In genomic region chr10:102119417-102120141, GRCh38 we compare ENCODE assay signal across 8 cellular contexts. TPM values are rescaled to one million over a fixed set of nuclear protein-coding genes. Genes with fewer than 3 reads are reported as not detected.
A peak's percentile ranks its signal among the peaks of the same experiment; 100 is the strongest.
DNase-seq lines count a peak whose midpoint lies in the region; ATAC-seq and TF ChIP-seq lines count a peak whose summit lies in the region.

No MANE protein-coding gene starts in this region.

- peak overlapping the region; percentile 90 for H3K27ac ChIP-seq in CD4-positive, alpha-beta memory T cell (ENCODE audit: low read depth, low read length)
- H3K27ac ChIP-seq in SK-N-MC (peak overlapping the region; percentile 93), right cardiac atrium (ENCODE audit: low read length) (peak overlapping the region; percentile 95), prostate gland (peak overlapping the region; percentile 92 to 96)

- H3K36me3 ChIP-seq in CD4-positive, alpha-beta memory T cell (ENCODE audit: insufficient read depth, low read length), result no peaks in the 10 kb centered on the region
- no peaks in the 10 kb centered on the region for H3K36me3 ChIP-seq in SK-N-MC (ENCODE audit: insufficient read depth, low read length)
- H3K36me3 ChIP-seq in prostate gland, result no peaks in the 10 kb centered on the region

- H3K27ac Mint-ChIP-seq in CD4-positive, alpha-beta memory T cell, result peak overlapping the region; percentile 92 to 98 (median 96)
- H3K27ac Mint-ChIP-seq in HFFc6, result peak overlapping the region; percentile 94

- no peaks in the 10 kb centered on the region for H3K27me3 Mint-ChIP-seq in CD4-positive, alpha-beta memory T cell
- peaks cover 2% of the 10 kb centered on the region; the same call in 1 of the 2 replicates for H3K27me3 Mint-ChIP-seq in HFFc6 (ENCODE audit: insufficient read depth)

- H3K36me3 Mint-ChIP-seq in CD4-positive, alpha-beta memory T cell, result peaks cover 0 to 9% of the 10 kb centered on the region in 2 donors
- no peaks in the 10 kb centered on the region for H3K36me3 Mint-ChIP-seq in HFFc6 (ENCODE audit: low read depth)

- in situ Hi-C loops in astrocyte of the spinal cord (cut with HindIII; ENCODE audit: low sequenced_read_pairs), result no loop called here

- H3K4me1 ChIP-seq in CD4-positive, alpha-beta memory T cell (ENCODE audit: insufficient read depth, low read length), result peaks cover 54% of the 10 kb centered on the region
- H3K4me1 ChIP-seq in right cardiac atrium (ENCODE audit: control insufficient read depth, insufficient read depth, low read length), result peaks cover 14% of the 10 kb centered on the region
- H3K4me1 ChIP-seq in prostate gland (replicated peaks), result peaks cover 30% of the 10 kb centered on the region

- CTCF ChIA-PET in CD4-positive, alpha-beta memory T cell (lab: Charles Lee; ENCODE audit: partially characterized antibody), result interaction anchor here (1.1 to 2.7 kb wide), 5 partner anchors 11 to 110 kb away, joined by 3 to 7 read pairs (median 4); no protein-coding TSS in a partner anchor

- WGBS in right cardiac atrium, result 1% methylated on average over 22 of the region's 22 CpGs
- WGBS in prostate gland, result under 1% methylated on average over 20 of the region's 22 CpGs

- no peaks in the 10 kb centered on the region for H3K27me3 ChIP-seq in CD4-positive, alpha-beta memory T cell (ENCODE audit: insufficient read depth, low read length)
- H3K27me3 ChIP-seq in right cardiac atrium (ENCODE audit: control insufficient read depth, insufficient read depth), result no peaks in the 10 kb centered on the region
- H3K27me3 ChIP-seq in prostate gland (replicated peaks; ENCODE audit: insufficient read depth), result no peaks in the 10 kb centered on the region

- H3K4me1 Mint-ChIP-seq in CD4-positive, alpha-beta memory T cell, result peaks cover 34 to 78% (median 55%) of the 10 kb centered on the region in 4 donors
- peaks cover 74% of the 10 kb centered on the region for H3K4me1 Mint-ChIP-seq in HFFc6 (ENCODE audit: low read depth)

- H3K9me3 Mint-ChIP-seq in CD4-positive, alpha-beta memory T cell, result no peaks in the 10 kb centered on the region
- H3K9me3 Mint-ChIP-seq in HFFc6, result no peaks in the 10 kb centered on the region

- TF ChIP-seq POLR2A in prostate gland (IDR thresholded peaks at IDR 0.05), result peak; percentile 17

- TF ChIP-seq CTCF in HFFc6 (IDR thresholded peaks at IDR 0.05) (no peak), astrocyte of the spinal cord (IDR thresholded peaks at IDR 0.05; ENCODE audit: low read depth, low read length) (no peak), prostate gland (IDR thresholded peaks at IDR 0.05) (no peak)

- intact Hi-C loops in CD4-positive, alpha-beta memory T cell (cut with micrococcal nuclease), result loop anchor here (1.0 to 5.0 kb wide), 3 partner anchors 13 to 277 kb away; partner anchors contain the start of genes KCNIP2 and NOLC1
- intact Hi-C loops in right cardiac atrium (cut with DNase I), result no loop called here
- intact Hi-C loops in prostate gland (cut with DNase I), result no loop called here

- H3K4me3 ChIP-seq in CD4-positive, alpha-beta memory T cell (ENCODE audit: low read length in 2 of 2), result peak overlapping the region; percentile 77 to 86
- H3K4me3 ChIP-seq in SK-N-MC, result peak overlapping the region; percentile 78
- peak overlapping the region; percentile 78 for H3K4me3 ChIP-seq in astrocyte of the spinal cord (ENCODE audit: low read depth, low read length)
- H3K4me3 ChIP-seq in right cardiac atrium (ENCODE audit: low read length), result peak overlapping the region; percentile 61
- peak overlapping the region; percentile 70 to 81 for H3K4me3 ChIP-seq in prostate gland

- peak; percentile 23 to 63 (median 43) for DNase-seq in CD4-positive, alpha-beta memory T cell
- peak; percentile 71 for DNase-seq in HFFc6
- DNase-seq in SK-N-MC (ENCODE audit: low read depth, low spot score), result no peak
- peak; percentile 65 for DNase-seq in astrocyte of the spinal cord (ENCODE audit: low read depth, low spot score)
- peak; percentile 60 to 89 (median 84) for DNase-seq in right cardiac atrium
- peak; percentile 89 for DNase-seq in prostate gland (ENCODE audit: low spot score)

- ATAC-seq in right cardiac atrium (peak; percentile 24 to 34), HG02884 (IDR thresholded peaks at IDR 0.05; ENCODE audit: unreplicated experiment) (no peak), GM18517 (IDR thresholded peaks at IDR 0.05; ENCODE audit: unreplicated experiment) (no peak)

- H3K9me3 ChIP-seq in CD4-positive, alpha-beta memory T cell (ENCODE audit: control insufficient read depth in 1 of 2, low read length in 2 of 2), result no peaks in the 10 kb centered on the region
- no peaks in the 10 kb centered on the region for H3K9me3 ChIP-seq in SK-N-MC (ENCODE audit: low read depth, low read length)
- H3K9me3 ChIP-seq in right cardiac atrium (ENCODE audit: control insufficient read depth, low read length), result no peaks in the 10 kb centered on the region
- no peaks in the 10 kb centered on the region for H3K9me3 ChIP-seq in prostate gland

- H3K9ac ChIP-seq in SK-N-MC (ENCODE audit: insufficient read length), result peak overlapping the region; percentile 47

- POLR2A ChIA-PET in CD4-positive, alpha-beta memory T cell (lab: Charles Lee; ENCODE audit: partially characterized antibody), result interaction anchor here (0.8 to 2.7 kb wide), 5 partner anchors 9 to 525 kb away, joined by 3 to 17 read pairs (median 8); partner anchors contain the start of genes ARMH3, NOLC1, PPRC1 and TRIM8

- H3K4me3 Mint-ChIP-seq in CD4-positive, alpha-beta memory T cell, result peak overlapping the region; percentile 87 to 95 (median 93)
- H3K4me3 Mint-ChIP-seq in HFFc6, result peak overlapping the region; percentile 91

RNA-seq across cellular contexts. Expression of gene LDB1, which starts 0.6 kb away (rescaled TPM):
- 100 to 1,000 TPM; 131 to 135 TPM for total RNA-seq in CD4-positive, alpha-beta memory T cell
- 10 to 100 TPM in 1 of 2 donors, 1 to 10 TPM in 1; 10.0 to 48.6 TPM for polyA plus RNA-seq in CD4-positive, alpha-beta memory T cell
- total RNA-seq in HFFc6 (2021; fragmentation: NEBNext Ultra II Directional; extraction: Animal tissue kit (Norgen Biotek cat#: 25700)), result 10 to 100 TPM; 51.6 to 64.8 (median 59.3) TPM
- total RNA-seq in right cardiac atrium, result 10 to 100 TPM; 48.7 to 90.9 (median 70.3) TPM
- 45.5 TPM for polyA plus RNA-seq in right cardiac atrium
- total RNA-seq in prostate gland, result 10 to 100 TPM; 55.0 to 91.5 TPM

RNA-seq across cellular contexts. Expression of gene PPRC1, which starts 13.3 kb away (rescaled TPM):
- total RNA-seq in CD4-positive, alpha-beta memory T cell, result 10 to 100 TPM; 38.9 to 39.8 TPM
- 10 to 100 TPM in 1 of 2 donors, 1 to 10 TPM in 1; 6.4 to 20.3 TPM for polyA plus RNA-seq in CD4-positive, alpha-beta memory T cell
- total RNA-seq in HFFc6 (2021; fragmentation: NEBNext Ultra II Directional; extraction: Animal tissue kit (Norgen Biotek cat#: 25700)), result 10 to 100 TPM; 49.4 to 56.6 (median 53.8) TPM
- 10 to 100 TPM; 12.7 to 28.3 (median 15.3) TPM for total RNA-seq in right cardiac atrium
- 11.6 TPM for polyA plus RNA-seq in right cardiac atrium
- 10 to 100 TPM; 19.8 to 24.4 TPM for total RNA-seq in prostate gland

RNA-seq across cellular contexts. Expression of gene NOLC1, which starts 32.6 kb away (rescaled TPM):
- 10 to 100 TPM; 63.7 to 71.6 TPM for total RNA-seq in CD4-positive, alpha-beta memory T cell
- polyA plus RNA-seq in CD4-positive, alpha-beta memory T cell, result 10 to 100 TPM; 20.0 to 75.0 TPM
- total RNA-seq in HFFc6 (2021; fragmentation: NEBNext Ultra II Directional; extraction: Animal tissue kit (Norgen Biotek cat#: 25700)), result 10 to 100 TPM; 47.6 to 62.2 (median 58.4) TPM
- total RNA-seq in right cardiac atrium (10 to 100 TPM; 28.8 to 38.0 (median 31.7) TPM), prostate gland (10 to 100 TPM; 50.3 to 67.9 TPM)
- 18.4 TPM for polyA plus RNA-seq in right cardiac atrium

RNA-seq across cellular contexts. Expression of gene HPS6, which starts 54.4 kb away (rescaled TPM):
- total RNA-seq in CD4-positive, alpha-beta memory T cell, result 10 to 100 TPM; 25.1 to 27.9 TPM
- polyA plus RNA-seq in CD4-positive, alpha-beta memory T cell, result 10 to 100 TPM; 27.0 to 27.1 TPM
- total RNA-seq in HFFc6 (2021; fragmentation: NEBNext Ultra II Directional; extraction: Animal tissue kit (Norgen Biotek cat#: 25700)), result 10 to 100 TPM; 22.0 to 29.4 (median 24.0) TPM
- total RNA-seq in right cardiac atrium, result 10 to 100 TPM; 10.5 to 12.0 (median 11.1) TPM
- 8.6 TPM for polyA plus RNA-seq in right cardiac atrium
- 10 to 100 TPM; 26.1 to 35.9 TPM for total RNA-seq in prostate gland

Comparison
In these comparisons a context has a peak if more than half of its experiments do, and no peak if none do; other contexts are left out.
1. ATAC-seq: peak in right cardiac atrium (2 of 2); none in HG02884 (single experiment) and GM18517 (single experiment).
2. Peak in every context shown above with its lines, with median percentiles within 50 percentile points of each other: H3K27ac ChIP-seq and H3K4me3 ChIP-seq.